ENCODE assay signal across 13 cellular contexts in genomic region chr6:1797801-1798200, GRCh38.
DNase-seq lines count a peak whose midpoint lies in the region; ATAC-seq, FAIRE-seq and TF ChIP-seq lines count a peak whose summit lies in the region.
"Had no signal": no experiment of that assay in that cellular context is flagged by ENCODE, and none has a peak within 500 bp of the region (broad histone marks: within the 10 kb centered on the region; RNA-seq: fewer than 3 reads in every experiment).

No MANE protein-coding gene starts in this region.

- H3K9ac ChIP-seq in adipocyte (ENCODE audit: low read length), result no peak overlapping the region
- no peak overlapping the region for H3K9ac ChIP-seq in HepG2 (ENCODE audit: insufficient read depth, low read depth, low read length)
- H3K9ac ChIP-seq: BLaER1 treated with 17β-estradiol and CSF1 and Interleukin-3, amounts not matched to agents 10 nM and 100 nM had no signal

- no peaks in the 10 kb centered on the region for H3K79me2 ChIP-seq in HepG2 (ENCODE audit: insufficient read depth, low read length)

- no TSS peak for BruUV-seq in HepG2 (replicated peaks; lab: Mats Ljungman, UMichigan)

- TF ChIP-seq RAD21 in HepG2 (CRISPR knock-in tag; IDR thresholded peaks at IDR 0.05), result no peak

- no peak overlapping the region for H3K4me2 ChIP-seq in HepG2 (ENCODE audit: low read depth, low read length)
- H3K4me2 ChIP-seq: BLaER1 treated with 17β-estradiol and CSF1 and Interleukin-3, amounts not matched to agents 10 nM and 100 nM had no signal

- WGBS in HepG2 (ENCODE audit: low lambda C conversion rate), result 91% methylated on average over 1 of the region's 1 CpG
- 43 to 56% methylated on average over 1 of the region's 1 CpG for WGBS in esophagus squamous epithelium, 2 donors

- DNase-seq in EH (ENCODE audit: low read depth) (peak; percentile 60), adipocyte (ENCODE audit: low read depth) (peak; percentile 59), HepG2 (ENCODE audit: low spot score) (peak; percentile 53), esophagus squamous epithelium (lab: John Stamatoyannopoulos, UW) (no peak), SW 1271 (lab: John Stamatoyannopoulos, UW) (no peak), hippocampal formation (lab: John Stamatoyannopoulos, UW) (no peak)
- DNase-seq: activated CD4-positive, alpha-beta memory T cell treated with anti-CD3 and anti-CD28 coated beads, Interleukin-2, amount 10 ng/mL, durations not matched to agents 7 days and 5 days; adrenal gland; SHP77 had no signal

- no peak overlapping the region for H3K27ac ChIP-seq in HepG2 (ENCODE audit: extremely low read length, insufficient read depth, low read length)
- H3K27ac ChIP-seq in esophagus squamous epithelium, result peak overlapping the region in 2 of 4 donors; percentile 46 to 66
- H3K27ac ChIP-seq: BLaER1 treated with 17β-estradiol and CSF1 and Interleukin-3, amounts not matched to agents 10 nM and 100 nM had no signal

- H3K4me3 ChIP-seq in adipocyte (ENCODE audit: low read length) (no peak overlapping the region), HepG2 (replicated peaks in 1 of 3; ENCODE audit: insufficient read depth in 1 of 3, low read depth in 2 of 3, low read length in 3 of 3) (no peak overlapping the region), esophagus squamous epithelium (no peak overlapping the region)
- H3K4me3 ChIP-seq: adrenal gland; BLaER1 treated with 17β-estradiol and CSF1 and Interleukin-3, amounts not matched to agents 10 nM and 100 nM had no signal

- CTCF ChIA-PET in HepG2 (lab: Yijun Ruan, JAX; ENCODE audit: low intra/inter-chr PET ratio, low total read pairs), result no interaction called here

- no peaks in the 10 kb centered on the region for H3K36me3 ChIP-seq in adipocyte (ENCODE audit: control insufficient read depth, insufficient read depth, low read length, severe bottlenecking)
- peaks cover 0 to 12% of the 10 kb centered on the region in 2 experiments; a peak in 3 of 5 replicates for H3K36me3 ChIP-seq in HepG2 (replicated peaks in 1 of 2; ENCODE audit: control insufficient read depth in 1 of 2, insufficient read depth in 2 of 2, low read length in 2 of 2)
- no peaks in the 10 kb centered on the region for H3K36me3 ChIP-seq in esophagus squamous epithelium
- H3K36me3 ChIP-seq: adrenal gland; BLaER1 treated with 17β-estradiol and CSF1 and Interleukin-3, amounts not matched to agents 10 nM and 100 nM had no signal

- no peak for TF ChIP-seq CTCF in HepG2 (CRISPR knock-in tag; IDR thresholded peaks at IDR 0.05)
- no peak for TF ChIP-seq CTCF in esophagus squamous epithelium (IDR thresholded peaks at IDR 0.05)

- H3K4me1 ChIP-seq in adipocyte (ENCODE audit: control insufficient read depth, insufficient read depth, low read length) (peaks cover 6% of the 10 kb centered on the region), HepG2 (ENCODE audit: insufficient read depth, low read length) (0 out of 2 replicates have a peak, but pooled peaks cover 8% of the 10 kb centered on the region), esophagus squamous epithelium (peaks cover 0 to 8% (median 2%) of the 10 kb centered on the region in 3 donors)
- H3K4me1 ChIP-seq: adrenal gland; BLaER1 treated with 17β-estradiol and CSF1 and Interleukin-3, amounts not matched to agents 10 nM and 100 nM had no signal

- in situ Hi-C loops in HepG2 (cut with HindIII; ENCODE audit: extremely low pct_ligation_motif_present, low pct_unique_long_range_greater_than_20kb), result no loop called here

- intact Hi-C loops in HepG2 (cut with micrococcal nuclease; ENCODE audit: unreplicated experiment), result loop anchor here (10.0 kb wide), 1 partner anchor 307 kb away; no protein-coding TSS in a partner anchor
- intact Hi-C loops in esophagus squamous epithelium (cut with DNase I), result no loop called here

- TF ChIP-seq EP300 in HepG2 (IDR thresholded peaks at IDR 0.05; ENCODE audit: low read depth in 2 of 2, low read length in 2 of 2) (no peak), HepG2 (CRISPR knock-in tag; IDR thresholded peaks at IDR 0.05; ENCODE audit: borderline replicate concordance) (no peak)

- H3K27me3 ChIP-seq in adipocyte (replicated peaks; ENCODE audit: control insufficient read depth, insufficient read depth, low read length) (no peaks in the 10 kb centered on the region), HepG2 (ENCODE audit: control insufficient read depth in 1 of 2, insufficient read depth in 2 of 2, low read length in 2 of 2) (no peaks in the 10 kb centered on the region), esophagus squamous epithelium (no peaks in the 10 kb centered on the region)
- H3K27me3 ChIP-seq: adrenal gland; BLaER1 treated with 17β-estradiol and CSF1 and Interleukin-3, amounts not matched to agents 10 nM and 100 nM had no signal

- H3K9me3 ChIP-seq in adipocyte (ENCODE audit: control insufficient read depth, low read length), result no peaks in the 10 kb centered on the region
- no peaks in the 10 kb centered on the region for H3K9me3 ChIP-seq in HepG2 (ENCODE audit: low read length)
- H3K9me3 ChIP-seq in esophagus squamous epithelium, result no peaks in the 10 kb centered on the region
- H3K9me3 ChIP-seq: adrenal gland; BLaER1 treated with 17β-estradiol and CSF1 and Interleukin-3, amounts not matched to agents 10 nM and 100 nM had no signal

- H4K20me1 ChIP-seq in HepG2 (ENCODE audit: insufficient read depth, low read length), result no peaks in the 10 kb centered on the region; the same call in 1 of the 2 replicates
- H4K20me1 ChIP-seq: BLaER1 treated with 17β-estradiol and CSF1 and Interleukin-3, amounts not matched to agents 10 nM and 100 nM had no signal

- ATAC-seq in HG02678 (IDR thresholded peaks at IDR 0.05; ENCODE audit: unreplicated experiment) (peak; percentile 12), HepG2 (no peak), esophagus mucosa (no peak)

- no peak for TF ChIP-seq POLR2A in HepG2 (IDR thresholded peaks at IDR 0.05; ENCODE audit: insufficient read depth in 1 of 2, low read depth in 2 of 2, low read length in 2 of 2)
- TF ChIP-seq POLR2A in esophagus squamous epithelium (IDR thresholded peaks at IDR 0.05), result no peak

- FAIRE-seq in HepG2 (lab: Jason Lieb, UNC), result no peak
- FAIRE-seq: urothelium cell line had no signal

- POLR2A ChIA-PET in HepG2 (lab: Yijun Ruan, JAX), result no interaction called here

- H2AFZ ChIP-seq in HepG2 (ENCODE audit: low read length), result no peak overlapping the region

TF ChIP-seq in HepG2, 621 proteins besides CTCF, POLR2A, EP300 and RAD21:
- no peak for TF ChIP-seq SP140L (CRISPR knock-in tag; IDR thresholded peaks at IDR 0.05; ENCODE audit: borderline replicate concordance)
- TF ChIP-seq NAIF1 (CRISPR knock-in tag; IDR thresholded peaks at IDR 0.05; ENCODE audit: borderline replicate concordance), result 0 out of 2 replicates have a peak, but pooled peaks have one; percentile 27
- TF ChIP-seq ELF3 (CRISPR knock-in tag; IDR thresholded peaks at IDR 0.05), result 0 out of 2 replicates have a peak, but pooled peaks have one; percentile 25
- TF ChIP-seq YEATS2 (CRISPR knock-in tag; IDR thresholded peaks at IDR 0.05; ENCODE audit: borderline replicate concordance), result no peak
- no peak for TF ChIP-seq SAFB2 (CRISPR knock-in tag; IDR thresholded peaks at IDR 0.05; ENCODE audit: borderline replicate concordance, low read depth)

Comparison
In these comparisons a context has a peak if more than half of its experiments do, and no peak if none do; other contexts are left out.
1. DNase-seq: peak in EH (single experiment), adipocyte (single experiment) and HepG2 (single experiment); none in esophagus squamous epithelium (single experiment), SW 1271 (0 of 2) and hippocampal formation (0 of 2).